Comparison of ENCODE assay signal across 15 cellular contexts in genomic region chr3:20310629-20311028, GRCh38.
"Had no signal": no experiment of that assay in that cellular context is flagged by ENCODE, and none has a peak within 500 bp of the region (broad histone marks: within the 10 kb centered on the region; RNA-seq: fewer than 3 reads in every experiment).

No MANE protein-coding gene starts in this region.

- H3K4me3 Mint-ChIP-seq: activated CD8-positive, alpha-beta T cell treated with anti-CD3 and anti-CD28 coated beads, Interleukin-2, amount 10 ng/mL, durations not matched to agents 7 days and 5 days; activated T-helper 1 cell treated with anti-CD3 and anti-CD28 coated beads, Interleukin-12 subunit alpha, Interleukin-12 subunit beta, Interleukin-2, Interleukin-4 antibody, amounts not matched to agents 30 ng/mL and 10 ng/mL and 1 ng/mL, durations not matched to agents 14 hours and 24 hours and 36 hours; natural killer cell; T-helper 17 cell; WTC11 had no signal

- ATAC-seq: activated CD8-positive, alpha-beta T cell treated with anti-CD3 and anti-CD28 coated beads, Interleukin-2, amount 10 ng/mL, durations not matched to agents 7 days and 5 days; natural killer cell; T-helper 17 cell; WTC11 had no signal

- H3K27ac Mint-ChIP-seq: activated CD8-positive, alpha-beta T cell treated with anti-CD3 and anti-CD28 coated beads, Interleukin-2, amount 10 ng/mL, durations not matched to agents 7 days and 5 days; activated T-helper 1 cell treated with anti-CD3 and anti-CD28 coated beads, Interleukin-12 subunit alpha, Interleukin-12 subunit beta, Interleukin-2, Interleukin-4 antibody, amounts not matched to agents 30 ng/mL and 10 ng/mL and 1 ng/mL, durations not matched to agents 14 hours and 24 hours and 36 hours; natural killer cell; T-helper 17 cell; WTC11 had no signal

- H3K4me1 Mint-ChIP-seq: T-helper 17 cell, WTC11 had no signal

- H3K9me3 Mint-ChIP-seq: activated T-helper 1 cell treated with anti-CD3 and anti-CD28 coated beads, Interleukin-12 subunit alpha, Interleukin-12 subunit beta, Interleukin-2, Interleukin-4 antibody, amounts not matched to agents 30 ng/mL and 10 ng/mL and 1 ng/mL, durations not matched to agents 14 hours and 24 hours and 36 hours; natural killer cell had no signal

- H3K4me1 ChIP-seq: prostate gland, stomach, tibial nerve had no signal

- H3K36me3 Mint-ChIP-seq: natural killer cell had no signal

- H3K27me3 ChIP-seq: stomach, tibial nerve had no signal

- H3K4me3 ChIP-seq: prostate gland, stomach, tibial nerve had no signal

- H3K9me3 ChIP-seq: prostate gland, stomach, tibial nerve had no signal

- H3K36me3 ChIP-seq: prostate gland, stomach, tibial nerve had no signal

- DNase-seq: activated CD4-positive, alpha-beta T cell treated with anti-CD3 and anti-CD28 coated beads for 48 hours; activated CD8-positive, alpha-beta memory T cell treated with anti-CD3 and anti-CD28 coated beads, Interleukin-2, amount 50 U/mL, for 48 hours; activated CD8-positive, alpha-beta T cell treated with anti-CD3 and anti-CD28 coated beads, Interleukin-2, amount 10 ng/mL, durations not matched to agents 7 days and 5 days; activated naive CD4-positive, alpha-beta T cell; central memory CD4-positive, alpha-beta T cell; effector memory CD4-positive, alpha-beta T cell; natural killer cell; nucleus accumbens; stimulated activated CD4-positive, alpha-beta T cell treated with anti-CD3 and anti-CD28 coated beads, Interleukin-4, amount 100 ng/mL, for 4 hours; stomach; T-helper 17 cell had no signal

- H3K27ac ChIP-seq: prostate gland, stomach, tibial nerve had no signal
